ENCODE assay signal across 24 cellular contexts in the genomic region with DNA sequence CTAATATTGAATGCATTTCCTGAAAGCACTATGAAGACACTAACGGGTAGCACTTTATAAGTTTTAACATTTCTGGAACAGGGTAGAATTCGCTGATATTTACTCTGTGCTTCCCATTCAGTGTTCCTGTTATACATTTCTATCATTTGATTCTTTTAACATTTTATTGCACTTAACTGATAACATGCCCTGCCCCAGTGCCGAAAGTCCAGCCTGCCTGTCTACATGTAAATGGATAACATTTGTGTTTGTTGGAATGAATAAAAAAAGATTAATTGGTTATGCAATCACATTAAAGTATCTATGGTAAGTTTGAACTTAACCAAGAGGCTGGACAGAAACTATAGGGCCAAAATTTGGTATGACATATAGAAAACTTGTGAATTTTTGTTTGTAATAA.
"Had no signal": no experiment of that assay in that cellular context is flagged by ENCODE, and none has a peak within 500 bp of the region (broad histone marks: within the 10 kb centered on the region; RNA-seq: fewer than 3 reads in every experiment).

No MANE protein-coding gene starts in this region.

- H3K4me3 ChIP-seq: neural progenitor cell, ovary, psoas muscle, skin epidermis, stomach, thoracic aorta, tibial artery, transverse colon, upper lobe of right lung, uterus had no signal

- H3K27me3 ChIP-seq: neural progenitor cell, ovary, stomach, tibial artery, transverse colon, upper lobe of right lung, uterus had no signal

- H3K4me2 ChIP-seq: neural progenitor cell had no signal

- H3K27ac ChIP-seq: neural progenitor cell, ovary, parathyroid adenoma, psoas muscle, skin epidermis, stomach, thoracic aorta, tibial artery, transverse colon, upper lobe of right lung, uterus had no signal

- H3K36me3 ChIP-seq: neural progenitor cell, ovary, stomach, thoracic aorta, tibial artery, transverse colon, upper lobe of right lung, uterus had no signal

- DNase-seq: naive thymus-derived CD4-positive, alpha-beta T cell; natural killer cell; occipital lobe; ovary; posterior cingulate gyrus; psoas muscle; stimulated activated CD4-positive, alpha-beta T cell treated with anti-CD3 and anti-CD28 coated beads, Interleukin-15, amount 100 ng/mL, for 24 hours; stimulated activated CD4-positive, alpha-beta T cell treated with anti-CD3 and anti-CD28 coated beads, Interleukin-2, amount 100 ng/mL, for 24 hours; stimulated activated CD4-positive, alpha-beta T cell treated with anti-CD3 and anti-CD28 coated beads, Interleukin-2, amount 100 ng/mL, for 48 hours; stimulated activated CD4-positive, alpha-beta T cell treated with anti-CD3 and anti-CD28 coated beads, Interleukin-4, amount 100 ng/mL, for 24 hours; stimulated activated naive B cell treated with anti-CD40 and anti-IgM and Interleukin-4, amounts not matched to agents 10 μg/mL and 1 μg/mL and 100 μg/mL, for 72 hours; stimulated activated naive CD4-positive, alpha-beta T cell treated with Interleukin-2 at 50 U/mL for 16 hours; stomach; tibial artery; transverse colon; upper lobe of right lung; uterus had no signal

- H3K79me2 ChIP-seq: parathyroid adenoma had no signal

- H3K9me3 ChIP-seq: psoas muscle, uterus had no signal

- H2AFZ ChIP-seq: neural progenitor cell, parathyroid adenoma had no signal

- H3K4me1 ChIP-seq: neural progenitor cell, parathyroid adenoma, psoas muscle, stomach, tibial artery, transverse colon, upper lobe of right lung, uterus had no signal

- ATAC-seq: naive thymus-derived CD4-positive, alpha-beta T cell; natural killer cell; psoas muscle; right cardiac atrium; sciatic nerve; stimulated activated effector memory CD8-positive, alpha-beta T cell treated with anti-CD3 and anti-CD28 coated beads, Interleukin-12 subunit alpha, Interleukin-12 subunit beta, amount 100 ng/mL, for 72 hours; stimulated activated naive B cell treated with anti-CD40 and anti-IgM and Interleukin-4, amounts not matched to agents 10 μg/mL and 1 μg/mL and 100 μg/mL, for 72 hours; upper lobe of right lung had no signal

- H3K9ac ChIP-seq: neural progenitor cell, parathyroid adenoma had no signal
